ENCODE assay signal across 8 cellular contexts in genomic region chr5:138466058-138466899, GRCh38.
DNase-seq lines count a peak whose midpoint lies in the region; ATAC-seq lines count a peak whose summit lies in the region.

No MANE protein-coding gene starts in this region.

- no peak overlapping the region for H3K27ac Mint-ChIP-seq in activated naive CD4-positive, alpha-beta T cell treated with anti-CD3 and anti-CD28 coated beads, Interleukin-2, amount 50 U/mL, for 24 hours
- H3K27ac Mint-ChIP-seq in stimulated activated memory B cell treated with anti-CD40 and anti-IgM and Interleukin-4, amounts not matched to agents 10 μg/mL and 1 μg/mL and 100 μg/mL, for 72 hours = no peak overlapping the region

- peaks cover 29% of the 10 kb centered on the region for H3K4me1 Mint-ChIP-seq in activated naive CD4-positive, alpha-beta T cell treated with anti-CD3 and anti-CD28 coated beads, Interleukin-2, amount 50 U/mL, for 24 hours
- H3K4me1 Mint-ChIP-seq in stimulated activated memory B cell treated with anti-CD40 and anti-IgM and Interleukin-4, amounts not matched to agents 10 μg/mL and 1 μg/mL and 100 μg/mL, for 72 hours = peaks cover 31% of the 10 kb centered on the region

- peaks cover 14% of the 10 kb centered on the region for H3K36me3 Mint-ChIP-seq in activated naive CD4-positive, alpha-beta T cell treated with anti-CD3 and anti-CD28 coated beads, Interleukin-2, amount 50 U/mL, for 24 hours
- peaks cover 19% of the 10 kb centered on the region for H3K36me3 Mint-ChIP-seq in stimulated activated memory B cell treated with anti-CD40 and anti-IgM and Interleukin-4, amounts not matched to agents 10 μg/mL and 1 μg/mL and 100 μg/mL, for 72 hours

- H3K4me3 Mint-ChIP-seq in activated naive CD4-positive, alpha-beta T cell treated with anti-CD3 and anti-CD28 coated beads, Interleukin-2, amount 50 U/mL, for 24 hours = peak overlapping the region; percentile 91
- peak overlapping the region; percentile 84 for H3K4me3 Mint-ChIP-seq in stimulated activated memory B cell treated with anti-CD40 and anti-IgM and Interleukin-4, amounts not matched to agents 10 μg/mL and 1 μg/mL and 100 μg/mL, for 72 hours

- no peak for ATAC-seq in stimulated activated memory B cell treated with anti-CD40 and anti-IgM and Interleukin-4, amounts not matched to agents 10 μg/mL and 1 μg/mL and 100 μg/mL, for 72 hours
- no peak for ATAC-seq in activated CD4-positive, CD25-positive, alpha-beta regulatory T cell treated with anti-CD3 and anti-CD28 coated beads, Interleukin-2, amount 50 U/mL, for 24 hours
- no peak for ATAC-seq in GM18907 (IDR thresholded peaks at IDR 0.05; ENCODE audit: unreplicated experiment)

- H3K27me3 Mint-ChIP-seq in activated naive CD4-positive, alpha-beta T cell treated with anti-CD3 and anti-CD28 coated beads, Interleukin-2, amount 50 U/mL, for 24 hours = no peaks in the 10 kb centered on the region
- no peaks in the 10 kb centered on the region for H3K27me3 Mint-ChIP-seq in stimulated activated memory B cell treated with anti-CD40 and anti-IgM and Interleukin-4, amounts not matched to agents 10 μg/mL and 1 μg/mL and 100 μg/mL, for 72 hours

- H3K9me3 Mint-ChIP-seq in activated naive CD4-positive, alpha-beta T cell treated with anti-CD3 and anti-CD28 coated beads, Interleukin-2, amount 50 U/mL, for 24 hours = no peaks in the 10 kb centered on the region
- H3K9me3 Mint-ChIP-seq in stimulated activated memory B cell treated with anti-CD40 and anti-IgM and Interleukin-4, amounts not matched to agents 10 μg/mL and 1 μg/mL and 100 μg/mL, for 72 hours = no peaks in the 10 kb centered on the region

- DNase-seq in AG08396 (ENCODE audit: low spot score) (peak; percentile 22), HuH-7 (ENCODE audit: low spot score) (peak; percentile 73), islet precursor cell (peak; percentile 52), AG20443 (ENCODE audit: low spot score) (no peak)
